Comparison of ENCODE assay signal across 25 cellular contexts in the genomic region with DNA sequence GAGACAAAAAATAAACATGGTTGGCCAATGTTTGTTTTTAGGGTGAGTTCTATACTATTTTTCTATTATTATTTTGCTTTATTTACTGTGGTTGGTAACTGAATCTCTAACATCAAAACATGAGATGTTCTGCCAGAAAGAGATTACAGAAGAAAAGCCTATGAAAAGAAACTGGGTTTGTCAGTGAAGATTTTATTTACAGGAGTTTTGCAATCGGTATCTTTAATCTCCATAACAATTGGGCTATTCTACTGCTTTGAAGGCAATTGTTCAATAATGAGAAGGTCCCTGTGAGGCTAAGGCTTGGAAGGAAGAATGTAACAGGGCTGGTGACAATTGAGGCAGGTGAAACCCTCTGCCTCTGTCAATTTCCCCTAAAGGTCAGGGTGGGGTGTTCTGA.
DNase-seq lines count a peak whose midpoint lies in the region; ATAC-seq and TF ChIP-seq lines count a peak whose summit lies in the region.
"Had no signal": no experiment of that assay in that cellular context is flagged by ENCODE, and none has a peak within 500 bp of the region (broad histone marks: within the 10 kb centered on the region; RNA-seq: fewer than 3 reads in every experiment).

No MANE protein-coding gene starts in this region.

- H3K36me3 ChIP-seq in vagina (peaks cover 0 to 25% of the 10 kb centered on the region in 2 donors), psoas muscle (ENCODE audit: insufficient read depth in 1 of 2, low read depth in 1 of 2) (peaks cover 11 to 88% of the 10 kb centered on the region in 2 donors), brain microvascular endothelial cell (replicated peaks) (peaks cover 67% of the 10 kb centered on the region), right atrium auricular region (peaks cover 3% of the 10 kb centered on the region)
- H3K36me3 ChIP-seq: BE2C, gastroesophageal sphincter, WERI-Rb-1 had no signal

- in situ Hi-C loops in brain microvascular endothelial cell (cut with HindIII; ENCODE audit: low pct_ligation_motif_present, low sequenced_read_pairs): no loop called here

- no peaks in the 10 kb centered on the region for H3K9me3 ChIP-seq in vagina
- H3K9me3 ChIP-seq in psoas muscle: no peaks in the 10 kb centered on the region
- H3K9me3 ChIP-seq in right atrium auricular region: no peaks in the 10 kb centered on the region
- H3K9me3 ChIP-seq: mucosa of descending colon, upper lobe of left lung had no signal

- 30 to 67% (median 31%) methylated on average over 1 of the region's 1 CpG for WGBS in psoas muscle, 3 donors

- peaks cover 0 to 6% of the 10 kb centered on the region in 2 donors for H3K9me3 Mint-ChIP-seq in activated naive CD4-positive, alpha-beta T cell treated with anti-CD3 and anti-CD28 coated beads, Interleukin-2, amount 50 U/mL, for 72 hours
- H3K9me3 Mint-ChIP-seq in activated naive CD4-positive, alpha-beta T cell treated with anti-CD3 and anti-CD28 coated beads, Interleukin-2, amount 10 ng/mL, durations not matched to agents 7 days and 5 days: peaks cover 2% of the 10 kb centered on the region
- H3K9me3 Mint-ChIP-seq in WTC11 (peaks cover 32% of the 10 kb centered on the region), memory B cell (peaks cover 10% of the 10 kb centered on the region)
- H3K9me3 Mint-ChIP-seq: T-helper 2 cell treated with Interferon-gamma antibody and Interleukin-4, amounts not matched to agents 5 μg/mL and 100 μg/mL, for 36 hours had no signal

- H3K27me3 Mint-ChIP-seq in activated naive CD4-positive, alpha-beta T cell treated with anti-CD3 and anti-CD28 coated beads, Interleukin-2, amount 10 ng/mL, durations not matched to agents 7 days and 5 days: no peaks in the 10 kb centered on the region
- H3K27me3 Mint-ChIP-seq in WTC11 (ENCODE audit: low read depth) (no peaks in the 10 kb centered on the region), memory B cell (no peaks in the 10 kb centered on the region)
- H3K27me3 Mint-ChIP-seq: progenitor cell of endocrine pancreas had no signal

- H3K27ac Mint-ChIP-seq in activated naive CD4-positive, alpha-beta T cell treated with anti-CD3 and anti-CD28 coated beads, Interleukin-2, amount 50 U/mL, for 72 hours: peak overlapping the region; percentile 19 to 76
- H3K27ac Mint-ChIP-seq in activated naive CD4-positive, alpha-beta T cell treated with anti-CD3 and anti-CD28 coated beads, Interleukin-2, amount 10 ng/mL, durations not matched to agents 7 days and 5 days: no peak overlapping the region
- H3K27ac Mint-ChIP-seq in WTC11 (no peak overlapping the region), memory B cell (peak overlapping the region; percentile 67)
- H3K27ac Mint-ChIP-seq: progenitor cell of endocrine pancreas; T-helper 2 cell treated with Interferon-gamma antibody and Interleukin-4, amounts not matched to agents 5 μg/mL and 100 μg/mL, for 36 hours had no signal

- DNase-seq in activated naive CD4-positive, alpha-beta T cell treated with anti-CD3 and anti-CD28 coated beads, Interleukin-2, amount 50 U/mL, for 72 hours (ENCODE audit: low spot score in 2 of 2): no peak
- no peak for DNase-seq in activated naive CD4-positive, alpha-beta T cell treated with anti-CD3 and anti-CD28 coated beads, Interleukin-2, amount 10 ng/mL, durations not matched to agents 7 days and 5 days
- DNase-seq in WTC11 (ENCODE audit: low spot score) (no peak), memory B cell (ENCODE audit: low spot score in 2 of 2) (no peak), vagina (ENCODE audit: extremely low spot score in 2 of 2) (peak in 1 of 2 donors; percentile 6), psoas muscle (no peak), brain microvascular endothelial cell (no peak), right atrium auricular region (ENCODE audit: low spot score) (no peak)
- DNase-seq: BE2C; effector CD8-positive, alpha-beta T cell; MM.1S; mucosa of descending colon; NCI-H1417 treated with DMSO at 0.1 percent for 48 hours; NCI-H2107; NCI-H446; NCI-H82; OCI-M1; upper lobe of left lung; WERI-Rb-1 had no signal

- H3K36me3 Mint-ChIP-seq in activated naive CD4-positive, alpha-beta T cell treated with anti-CD3 and anti-CD28 coated beads, Interleukin-2, amount 50 U/mL, for 72 hours: peaks cover 31 to 66% of the 10 kb centered on the region in 2 donors
- peaks cover 72% of the 10 kb centered on the region for H3K36me3 Mint-ChIP-seq in activated naive CD4-positive, alpha-beta T cell treated with anti-CD3 and anti-CD28 coated beads, Interleukin-2, amount 10 ng/mL, durations not matched to agents 7 days and 5 days
- H3K36me3 Mint-ChIP-seq in WTC11 (peaks cover 17% of the 10 kb centered on the region), memory B cell (peaks cover 50% of the 10 kb centered on the region)

- no peak overlapping the region for H3K4me3 Mint-ChIP-seq in activated naive CD4-positive, alpha-beta T cell treated with anti-CD3 and anti-CD28 coated beads, Interleukin-2, amount 10 ng/mL, durations not matched to agents 7 days and 5 days
- H3K4me3 Mint-ChIP-seq in WTC11 (no peak overlapping the region), memory B cell (no peak overlapping the region)
- H3K4me3 Mint-ChIP-seq: T-helper 2 cell treated with Interferon-gamma antibody and Interleukin-4, amounts not matched to agents 5 μg/mL and 100 μg/mL, for 36 hours had no signal

- CTCF ChIA-PET in activated naive CD4-positive, alpha-beta T cell treated with anti-CD3 and anti-CD28 coated beads, Interleukin-2, amount 10 ng/mL, durations not matched to agents 7 days and 5 days (lab: Charles Lee): no interaction called here
- CTCF ChIA-PET in WTC11 (lab: Charles Lee): interaction anchor here (1.7 kb wide), 1 partner anchor 78 kb away, joined by 6 read pairs; no protein-coding TSS in a partner anchor

- intact Hi-C loops in vagina (cut with DNase I): no loop called here
- intact Hi-C loops in psoas muscle (cut with DNase I): no loop called here

- H3K27ac ChIP-seq in vagina (peak overlapping the region; percentile 48), psoas muscle (no peak overlapping the region), brain microvascular endothelial cell (no peak overlapping the region), right atrium auricular region (no peak overlapping the region)
- H3K27ac ChIP-seq: gastroesophageal sphincter, WERI-Rb-1 had no signal

- TF ChIP-seq POLR2A in vagina (IDR thresholded peaks at IDR 0.05): no peak

- H3K4me1 ChIP-seq in vagina: peaks cover 47% of the 10 kb centered on the region
- H3K4me1 ChIP-seq in psoas muscle: peaks cover 10% of the 10 kb centered on the region
- H3K4me1 ChIP-seq in right atrium auricular region: peaks cover 0 to 4% of the 10 kb centered on the region in 2 donors
- H3K4me1 ChIP-seq: BE2C, gastroesophageal sphincter had no signal

- POLR2A ChIA-PET in WTC11 (lab: Charles Lee): no interaction called here

- TF ChIP-seq CTCF in WTC11 (IDR thresholded peaks at IDR 0.05): no peak
- no peak for TF ChIP-seq CTCF in vagina (IDR thresholded peaks at IDR 0.05)
- no peak for TF ChIP-seq CTCF in psoas muscle (IDR thresholded peaks at IDR 0.05)
- no peak for TF ChIP-seq CTCF in brain microvascular endothelial cell (IDR thresholded peaks at IDR 0.05; ENCODE audit: low read depth, low read length, missing control alignments)
- TF ChIP-seq CTCF in right atrium auricular region (IDR thresholded peaks at IDR 0.05): no peak

- peaks cover 11% of the 10 kb centered on the region for H3K4me1 Mint-ChIP-seq in activated naive CD4-positive, alpha-beta T cell treated with anti-CD3 and anti-CD28 coated beads, Interleukin-2, amount 10 ng/mL, durations not matched to agents 7 days and 5 days
- H3K4me1 Mint-ChIP-seq in WTC11 (peaks cover 15% of the 10 kb centered on the region), memory B cell (no peaks in the 10 kb centered on the region)

- H3K4me3 ChIP-seq in vagina (no peak overlapping the region), psoas muscle (no peak overlapping the region), brain microvascular endothelial cell (ENCODE audit: low read depth, low read length) (no peak overlapping the region), right atrium auricular region (no peak overlapping the region)
- H3K4me3 ChIP-seq: gastroesophageal sphincter, GM12878, mucosa of descending colon, upper lobe of left lung had no signal

- ATAC-seq in activated naive CD4-positive, alpha-beta T cell treated with anti-CD3 and anti-CD28 coated beads, Interleukin-2, amount 50 U/mL, for 72 hours: no peak
- ATAC-seq in WTC11 (peak; percentile 26; the same call in 1 of the 2 replicates), memory B cell (ENCODE audit: low read depth) (no peak), psoas muscle (no peak)
- ATAC-seq: esophagus mucosa, gastroesophageal sphincter, GM12878, mucosa of descending colon, SK-N-SH treated with all-trans-retinoic acid at 6 μM for 48 hours had no signal

- H3K27me3 ChIP-seq in vagina: no peaks in the 10 kb centered on the region
- H3K27me3 ChIP-seq in psoas muscle (ENCODE audit: insufficient read depth in 3 of 3, low read length in 2 of 3): no peaks in the 10 kb centered on the region
- H3K27me3 ChIP-seq in brain microvascular endothelial cell (replicated peaks): no peaks in the 10 kb centered on the region
- no peaks in the 10 kb centered on the region for H3K27me3 ChIP-seq in right atrium auricular region
- H3K27me3 ChIP-seq: BE2C, upper lobe of left lung had no signal

TF ChIP-seq in WTC11, 78 proteins besides CTCF, POLR2A, EP300 and RAD21 (continues in another document):
- no peak for TF ChIP-seq SP1 (CRISPR knock-in tag; conservative IDR thresholded peaks at IDR 0.05)
- no peak for TF ChIP-seq SMAD3 (CRISPR knock-in tag; IDR thresholded peaks at IDR 0.05; ENCODE audit: borderline replicate concordance)
- no peak for TF ChIP-seq TCF7 (CRISPR knock-in tag; IDR thresholded peaks at IDR 0.05; ENCODE audit: low read depth)
- TF ChIP-seq, protein P1, sequence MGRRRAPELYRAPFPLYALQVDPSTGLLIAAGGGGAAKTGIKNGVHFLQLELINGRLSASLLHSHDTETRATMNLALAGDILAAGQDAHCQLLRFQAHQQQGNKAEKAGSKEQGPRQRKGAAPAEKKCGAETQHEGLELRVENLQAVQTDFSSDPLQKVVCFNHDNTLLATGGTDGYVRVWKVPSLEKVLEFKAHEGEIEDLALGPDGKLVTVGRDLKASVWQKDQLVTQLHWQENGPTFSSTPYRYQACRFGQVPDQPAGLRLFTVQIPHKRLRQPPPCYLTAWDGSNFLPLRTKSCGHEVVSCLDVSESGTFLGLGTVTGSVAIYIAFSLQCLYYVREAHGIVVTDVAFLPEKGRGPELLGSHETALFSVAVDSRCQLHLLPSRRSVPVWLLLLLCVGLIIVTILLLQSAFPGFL (CRISPR knock-in tag; IDR thresholded peaks at IDR 0.05; ENCODE audit: borderline replicate concordance): no peak

Comparison
In these comparisons a context has a peak if more than half of its experiments do, and no peak if none do; other contexts are left out.
1. H3K27ac Mint-ChIP-seq: peak in activated naive CD4-positive, alpha-beta T cell treated with anti-CD3 and anti-CD28 coated beads, Interleukin-2, amount 50 U/mL, for 72 hours (2 of 2) and memory B cell (single experiment); none in activated naive CD4-positive, alpha-beta T cell treated with anti-CD3 and anti-CD28 coated beads, Interleukin-2, amount 10 ng/mL, durations not matched to agents 7 days and 5 days (single experiment) and WTC11 (single experiment).